ENCODE assay signal across 8 cellular contexts in genomic region chrX:119871245-119871598, GRCh38. TPM values are rescaled to one million over a fixed set of nuclear protein-coding genes. Genes with fewer than 3 reads are reported as not detected.
DNase-seq lines count a peak whose midpoint lies in the region; ATAC-seq, FAIRE-seq and TF ChIP-seq lines count a peak whose summit lies in the region.

No MANE protein-coding gene starts in this region.

- H3K27me3 Mint-ChIP-seq in activated CD8-positive, alpha-beta T cell treated with anti-CD3 and anti-CD28 coated beads for 36 hours, result no peaks in the 10 kb centered on the region

- peak; percentile 31 for FAIRE-seq in GM19239 (lab: Jason Lieb, UNC)

- peak overlapping the region; percentile 98 for H3K27ac Mint-ChIP-seq in activated CD8-positive, alpha-beta T cell treated with anti-CD3 and anti-CD28 coated beads for 36 hours

- no peaks in the 10 kb centered on the region for H3K9me3 ChIP-seq in skeletal muscle satellite cell (replicated peaks; ENCODE audit: low read length)

- in situ Hi-C loops in G401 (cut with HindIII; ENCODE audit: low sequenced_read_pairs), result no loop called here

- no peaks in the 10 kb centered on the region for H3K4me1 ChIP-seq in skeletal muscle satellite cell (ENCODE audit: control insufficient read depth, insufficient read depth, low read length)

- intact Hi-C loops in activated CD8-positive, alpha-beta T cell treated with anti-CD3 and anti-CD28 coated beads for 36 hours (cut with micrococcal nuclease), result loop anchor here (2.0 kb wide), 1 partner anchor 80 kb away; the partner anchor contains the start of gene RPL39
- intact Hi-C loops in left ventricle myocardium superior (cut with micrococcal nuclease), result no loop called here

- H3K4me3 ChIP-seq in AG04449 (ENCODE audit: low read depth, low read length), result peak overlapping the region; percentile 75
- H3K4me3 ChIP-seq in skeletal muscle satellite cell (ENCODE audit: low read length), result peak overlapping the region; percentile 94

- H3K4me1 Mint-ChIP-seq in activated CD8-positive, alpha-beta T cell treated with anti-CD3 and anti-CD28 coated beads for 36 hours (ENCODE audit: low read depth), result peaks cover 11% of the 10 kb centered on the region

- POLR2A ChIA-PET in AG04449 (lab: Yijun Ruan, JAX), result interaction anchor here (0.6 to 1.3 kb wide), 3 partner anchors 18 to 112 kb away, joined by 4 to 5 read pairs (median 4); partner anchors contain the start of genes RPL39 and UPF3B
- POLR2A ChIA-PET in activated CD8-positive, alpha-beta T cell treated with anti-CD3 and anti-CD28 coated beads for 36 hours (lab: Charles Lee), result interaction anchor here (0.9 to 3.6 kb wide), 9 partner anchors 11 to 115 kb away, joined by 3 to 24 read pairs (median 7); partner anchors contain the start of genes RPL39, SOWAHD and UPF3B

- H3K36me3 Mint-ChIP-seq in activated CD8-positive, alpha-beta T cell treated with anti-CD3 and anti-CD28 coated beads for 36 hours (ENCODE audit: low read depth), result peaks cover 25% of the 10 kb centered on the region

- CTCF ChIA-PET in AG04449 (lab: Yijun Ruan, JAX), result interaction anchor here (1.0 to 1.4 kb wide), 2 partner anchors 9 to 12 kb away, joined by 3 read pairs; no protein-coding TSS in a partner anchor
- CTCF ChIA-PET in activated CD8-positive, alpha-beta T cell treated with anti-CD3 and anti-CD28 coated beads for 36 hours (lab: Charles Lee), result interaction anchor here (0.8 to 2.0 kb wide), 4 partner anchors 80 to 114 kb away, joined by 3 to 7 read pairs (median 4); partner anchors contain the start of gene RPL39

- peak overlapping the region; percentile 91 for H3K4me2 ChIP-seq in skeletal muscle satellite cell (ENCODE audit: low read length)

- no peaks in the 10 kb centered on the region for H3K9me3 Mint-ChIP-seq in activated CD8-positive, alpha-beta T cell treated with anti-CD3 and anti-CD28 coated beads for 36 hours

- ATAC-seq in HG03280 (IDR thresholded peaks at IDR 0.05; ENCODE audit: unreplicated experiment), result peak; percentile 41
- ATAC-seq in activated CD8-positive, alpha-beta T cell treated with anti-CD3 and anti-CD28 coated beads for 36 hours, result peak; percentile 53
- ATAC-seq in left ventricle myocardium superior, result peak; percentile 52

- H3K36me3 ChIP-seq in skeletal muscle satellite cell (ENCODE audit: insufficient read depth, low read length), result no peaks in the 10 kb centered on the region

- H3K9ac ChIP-seq in skeletal muscle satellite cell (ENCODE audit: low read depth, low read length), result peak overlapping the region; percentile 100

- no peak for DNase-seq in AG04449 (ENCODE audit: low read depth, low spot score)
- DNase-seq in GM19239 (ENCODE audit: insufficient read length, low spot score), result no peak
- DNase-seq in activated CD8-positive, alpha-beta T cell treated with anti-CD3 and anti-CD28 coated beads for 36 hours, result no peak
- no peak for DNase-seq in left ventricle myocardium superior
- DNase-seq in NAMALWA (ENCODE audit: low spot score), result no peak
- no peak for DNase-seq in G401 (ENCODE audit: low spot score)

- peak overlapping the region; percentile 95 for H3K4me3 Mint-ChIP-seq in activated CD8-positive, alpha-beta T cell treated with anti-CD3 and anti-CD28 coated beads for 36 hours

- H3K27me3 ChIP-seq in skeletal muscle satellite cell (ENCODE audit: control insufficient read depth, insufficient read depth, low read length), result no peaks in the 10 kb centered on the region

- no peak for TF ChIP-seq CTCF in AG04449 (IDR thresholded peaks at IDR 0.05; ENCODE audit: insufficient read depth, low read length, missing control alignments)
- no peak for TF ChIP-seq CTCF in activated CD8-positive, alpha-beta T cell treated with anti-CD3 and anti-CD28 coated beads for 36 hours (IDR thresholded peaks at IDR 0.05)

RNA-seq across cellular contexts. Expression of gene RNF113A, which starts 0.3 kb away (rescaled TPM):
- 10 to 100 TPM; 32.3 to 33.2 TPM for total RNA-seq in activated CD8-positive, alpha-beta T cell treated with anti-CD3 and anti-CD28 coated beads for 36 hours
- 10.2 TPM for total RNA-seq in left ventricle myocardium superior
- 11.9 and 17.7 TPM in 2 replicates for total RNA-seq in skeletal muscle satellite cell (2012; rRNA removed)
- 6.2 and 7.5 TPM in 2 replicates for total RNA-seq in G401 (2014; rRNA removed; shearing (Covaris generic))

RNA-seq across cellular contexts. Expression of gene NDUFA1, which starts 0.4 kb away (rescaled TPM):
- total RNA-seq in activated CD8-positive, alpha-beta T cell treated with anti-CD3 and anti-CD28 coated beads for 36 hours, result 10 to 100 TPM; 85.5 to 90.6 TPM
- 631 TPM for total RNA-seq in left ventricle myocardium superior
- 47.8 and 56.8 TPM in 2 replicates for total RNA-seq in skeletal muscle satellite cell (2012; rRNA removed)
- 55.4 and 122 TPM in 2 replicates for total RNA-seq in G401 (2014; rRNA removed; shearing (Covaris generic))

RNA-seq across cellular contexts. Expression of gene UPF3B, which starts 18.5 kb away (rescaled TPM):
- total RNA-seq in activated CD8-positive, alpha-beta T cell treated with anti-CD3 and anti-CD28 coated beads for 36 hours, result 10 to 100 TPM; 16.0 to 16.6 TPM
- 3.7 TPM for total RNA-seq in left ventricle myocardium superior
- total RNA-seq in skeletal muscle satellite cell (2012; rRNA removed), result 1.1 and 1.8 TPM in 2 replicates
- total RNA-seq in G401 (2014; rRNA removed; shearing (Covaris generic)), result 2.5 and 5.7 TPM in 2 replicates

RNA-seq across cellular contexts. Expression of gene AKAP14, which starts 24.5 kb away (rescaled TPM):
- total RNA-seq in activated CD8-positive, alpha-beta T cell treated with anti-CD3 and anti-CD28 coated beads for 36 hours, result not detected
- total RNA-seq in left ventricle myocardium superior, result not detected
- not detected in 2 replicates for total RNA-seq in skeletal muscle satellite cell (2012; rRNA removed)
- total RNA-seq in G401 (2014; rRNA removed; shearing (Covaris generic)), result not detected in 2 replicates
